ENCODE assay signal across 1 cellular context in the genomic region with DNA sequence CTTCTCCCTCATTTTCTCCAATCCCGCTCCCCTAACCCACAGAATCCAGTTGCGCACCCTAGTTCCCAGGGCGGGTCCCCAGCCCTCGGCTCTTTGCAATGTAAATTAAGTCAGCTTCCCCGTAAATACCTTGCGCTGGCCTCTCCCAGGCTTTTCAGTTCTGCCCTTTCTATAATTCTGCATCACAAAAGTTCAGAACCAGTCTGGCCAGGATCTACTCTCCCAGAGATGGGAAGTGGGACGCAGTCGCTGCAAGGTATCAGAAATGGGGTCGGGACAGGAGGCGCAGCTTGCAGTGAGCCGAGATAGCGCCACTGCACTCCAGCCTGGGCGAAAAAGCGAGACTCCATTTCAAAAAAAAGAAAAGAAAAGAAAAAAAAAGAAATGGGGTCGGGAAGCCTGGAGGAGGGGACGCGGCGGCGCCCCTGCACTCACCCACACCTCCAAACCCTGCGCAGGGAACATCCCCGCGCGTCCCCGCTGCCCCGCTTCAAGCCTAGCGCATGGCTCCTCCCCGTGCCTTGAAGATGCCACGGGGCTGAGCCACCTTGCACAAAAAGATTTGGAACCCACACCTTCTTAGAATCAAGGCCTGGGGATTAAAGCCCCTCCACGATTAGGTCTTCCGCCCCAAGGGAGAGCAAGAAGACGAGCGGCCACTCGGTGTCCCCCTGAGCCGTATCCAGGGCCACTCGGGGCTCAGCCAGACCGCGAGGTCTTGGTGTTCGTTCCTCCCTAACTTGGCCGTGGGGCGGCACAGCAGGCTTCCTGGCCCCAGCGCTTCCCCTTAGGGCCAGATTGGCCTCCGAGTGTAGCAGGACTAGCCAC.
TF ChIP-seq lines count a peak whose summit lies in the region.

No MANE protein-coding gene starts in this region.

TF ChIP-seq in GM12878, 131 proteins besides CTCF, POLR2A, EP300 and RAD21:
- TF ChIP-seq EZH2 (IDR thresholded peaks at IDR 0.05; ENCODE audit: borderline replicate concordance, control insufficient read depth, low read depth, low read length): 0 out of 2 replicates have a peak, but pooled peaks have one; percentile 46
- no peak for TF ChIP-seq NKRF (conservative IDR thresholded peaks at IDR 0.05)
- no peak for TF ChIP-seq KDM1A (IDR thresholded peaks at IDR 0.05; ENCODE audit: borderline replicate concordance)
- peak; percentile 71 for TF ChIP-seq HDAC6 (IDR thresholded peaks at IDR 0.05; ENCODE audit: unreplicated experiment)
TF ChIP-seq in GM12878: peak in this region for 2.
